Comparison of ENCODE assay signal across 8 cellular contexts in the genomic region with DNA sequence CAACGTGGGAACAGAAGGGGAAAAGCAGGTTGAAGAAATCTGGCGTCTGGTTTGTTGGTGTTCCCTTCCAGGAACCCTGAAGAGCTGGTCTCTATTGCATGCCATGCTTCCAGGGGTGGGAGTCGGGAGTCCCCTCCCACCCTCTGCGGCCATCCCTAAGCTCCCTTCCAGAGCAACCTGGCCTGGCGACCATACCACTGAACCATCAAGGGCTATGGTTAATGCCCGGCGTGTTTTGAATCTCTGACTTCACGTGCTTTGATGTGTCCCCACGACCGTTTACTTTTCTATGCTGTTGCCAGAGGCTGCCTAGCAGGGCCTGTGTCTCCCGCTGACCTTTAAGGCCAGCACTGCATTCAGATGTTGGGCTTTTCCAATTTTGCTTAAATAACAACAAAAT. TPM values are rescaled to one million over a fixed set of nuclear protein-coding genes. Genes with fewer than 3 reads are reported as not detected.
A peak's percentile ranks its signal among the peaks of the same experiment; 100 is the strongest.
DNase-seq lines count a peak whose midpoint lies in the region; ATAC-seq lines count a peak whose summit lies in the region.

No MANE protein-coding gene starts in this region.

- peaks cover 7% of the 10 kb centered on the region for H3K27me3 Mint-ChIP-seq in activated CD4-positive, alpha-beta memory T cell treated with anti-CD3 and anti-CD28 coated beads, Interleukin-2, amount 10 ng/mL, durations not matched to agents 7 days and 5 days

- H3K27ac Mint-ChIP-seq in activated CD4-positive, alpha-beta memory T cell treated with anti-CD3 and anti-CD28 coated beads, Interleukin-2, amount 10 ng/mL, durations not matched to agents 7 days and 5 days = peak overlapping the region; percentile 94
- peak overlapping the region; percentile 82 for H3K27ac Mint-ChIP-seq in stimulated activated effector memory CD8-positive, alpha-beta T cell treated with anti-CD3 and anti-CD28 coated beads, Interleukin-12 subunit alpha, Interleukin-12 subunit beta, amount 100 ng/mL, for 72 hours

- H3K36me3 Mint-ChIP-seq in activated CD4-positive, alpha-beta memory T cell treated with anti-CD3 and anti-CD28 coated beads, Interleukin-2, amount 10 ng/mL, durations not matched to agents 7 days and 5 days (ENCODE audit: low read depth) = peaks cover 32% of the 10 kb centered on the region
- peaks cover 13% of the 10 kb centered on the region for H3K36me3 Mint-ChIP-seq in stimulated activated effector memory CD8-positive, alpha-beta T cell treated with anti-CD3 and anti-CD28 coated beads, Interleukin-12 subunit alpha, Interleukin-12 subunit beta, amount 100 ng/mL, for 72 hours

- DNase-seq in NCI-H2227 (lab: John Stamatoyannopoulos, UW; ENCODE audit: unreplicated experiment) = peak; percentile 27
- no peak for DNase-seq in NCI-H2227 treated with DMSO at 0.1 percent for 48 hours (lab: John Stamatoyannopoulos, UW)
- DNase-seq in activated CD4-positive, alpha-beta memory T cell treated with anti-CD3 and anti-CD28 coated beads, Interleukin-2, amount 10 ng/mL, durations not matched to agents 7 days and 5 days = no peak
- peak; percentile 50 for DNase-seq in iPS-NIHi7 (ENCODE audit: extremely low spot score)
- no peak for DNase-seq in stimulated activated effector memory CD8-positive, alpha-beta T cell treated with anti-CD3 and anti-CD28 coated beads, Interleukin-12 subunit alpha, Interleukin-12 subunit beta, amount 100 ng/mL, for 72 hours (ENCODE audit: low spot score in 2 of 2)
- DNase-seq in DMS114 treated with DMSO at 0.1 percent for 48 hours (lab: John Stamatoyannopoulos, UW; ENCODE audit: unreplicated experiment) = no peak
- DNase-seq in NCI-H526 (lab: John Stamatoyannopoulos, UW) = no peak

- CTCF ChIA-PET in activated CD4-positive, alpha-beta memory T cell treated with anti-CD3 and anti-CD28 coated beads, Interleukin-2, amount 10 ng/mL, durations not matched to agents 7 days and 5 days (lab: Charles Lee) = interaction anchor here (1.2 to 2.7 kb wide), 6 partner anchors 11 to 123 kb away, joined by 4 to 15 read pairs (median 8); no protein-coding TSS in a partner anchor

- H3K4me1 Mint-ChIP-seq in activated CD4-positive, alpha-beta memory T cell treated with anti-CD3 and anti-CD28 coated beads, Interleukin-2, amount 10 ng/mL, durations not matched to agents 7 days and 5 days = peaks cover 30% of the 10 kb centered on the region
- peaks cover 28% of the 10 kb centered on the region for H3K4me1 Mint-ChIP-seq in stimulated activated effector memory CD8-positive, alpha-beta T cell treated with anti-CD3 and anti-CD28 coated beads, Interleukin-12 subunit alpha, Interleukin-12 subunit beta, amount 100 ng/mL, for 72 hours

- POLR2A ChIA-PET in activated CD4-positive, alpha-beta memory T cell treated with anti-CD3 and anti-CD28 coated beads, Interleukin-2, amount 10 ng/mL, durations not matched to agents 7 days and 5 days (lab: Charles Lee) = interaction anchor here (0.6 to 3.7 kb wide), 20 partner anchors 11 to 237 kb away, joined by 3 to 82 read pairs (median 5); no protein-coding TSS in a partner anchor

- no peaks in the 10 kb centered on the region for H3K9me3 Mint-ChIP-seq in activated CD4-positive, alpha-beta memory T cell treated with anti-CD3 and anti-CD28 coated beads, Interleukin-2, amount 10 ng/mL, durations not matched to agents 7 days and 5 days
- no peaks in the 10 kb centered on the region for H3K9me3 Mint-ChIP-seq in stimulated activated effector memory CD8-positive, alpha-beta T cell treated with anti-CD3 and anti-CD28 coated beads, Interleukin-12 subunit alpha, Interleukin-12 subunit beta, amount 100 ng/mL, for 72 hours

- H3K4me3 Mint-ChIP-seq in activated CD4-positive, alpha-beta memory T cell treated with anti-CD3 and anti-CD28 coated beads, Interleukin-2, amount 10 ng/mL, durations not matched to agents 7 days and 5 days = peak overlapping the region; percentile 94
- H3K4me3 Mint-ChIP-seq in stimulated activated effector memory CD8-positive, alpha-beta T cell treated with anti-CD3 and anti-CD28 coated beads, Interleukin-12 subunit alpha, Interleukin-12 subunit beta, amount 100 ng/mL, for 72 hours = peak overlapping the region; percentile 77

- ATAC-seq in stimulated activated effector memory CD8-positive, alpha-beta T cell treated with anti-CD3 and anti-CD28 coated beads, Interleukin-12 subunit alpha, Interleukin-12 subunit beta, amount 100 ng/mL, for 72 hours = no peak
- no peak for ATAC-seq in GM21825 (IDR thresholded peaks at IDR 0.05; ENCODE audit: unreplicated experiment)

RNA-seq across cellular contexts. Expression of a gene that starts 0.7 kb away (rescaled TPM):
- 10 to 100 TPM; 71.0 to 73.1 TPM for total RNA-seq in activated CD4-positive, alpha-beta memory T cell treated with anti-CD3 and anti-CD28 coated beads, Interleukin-2, amount 10 ng/mL, durations not matched to agents 7 days and 5 days

Comparison
In these comparisons a context has a peak if more than half of its experiments do, and no peak if none do; other contexts are left out.
1. DNase-seq: peak in NCI-H2227 (single experiment) and iPS-NIHi7 (single experiment); none in NCI-H2227 treated with DMSO at 0.1 percent for 48 hours (single experiment), activated CD4-positive, alpha-beta memory T cell treated with anti-CD3 and anti-CD28 coated beads, Interleukin-2, amount 10 ng/mL, durations not matched to agents 7 days and 5 days (single experiment), stimulated activated effector memory CD8-positive, alpha-beta T cell treated with anti-CD3 and anti-CD28 coated beads, Interleukin-12 subunit alpha, Interleukin-12 subunit beta, amount 100 ng/mL, for 72 hours (0 of 2), DMS114 treated with DMSO at 0.1 percent for 48 hours (single experiment) and NCI-H526 (0 of 2).